11 cellular contexts compared by ENCODE assay signal in the genomic region with DNA sequence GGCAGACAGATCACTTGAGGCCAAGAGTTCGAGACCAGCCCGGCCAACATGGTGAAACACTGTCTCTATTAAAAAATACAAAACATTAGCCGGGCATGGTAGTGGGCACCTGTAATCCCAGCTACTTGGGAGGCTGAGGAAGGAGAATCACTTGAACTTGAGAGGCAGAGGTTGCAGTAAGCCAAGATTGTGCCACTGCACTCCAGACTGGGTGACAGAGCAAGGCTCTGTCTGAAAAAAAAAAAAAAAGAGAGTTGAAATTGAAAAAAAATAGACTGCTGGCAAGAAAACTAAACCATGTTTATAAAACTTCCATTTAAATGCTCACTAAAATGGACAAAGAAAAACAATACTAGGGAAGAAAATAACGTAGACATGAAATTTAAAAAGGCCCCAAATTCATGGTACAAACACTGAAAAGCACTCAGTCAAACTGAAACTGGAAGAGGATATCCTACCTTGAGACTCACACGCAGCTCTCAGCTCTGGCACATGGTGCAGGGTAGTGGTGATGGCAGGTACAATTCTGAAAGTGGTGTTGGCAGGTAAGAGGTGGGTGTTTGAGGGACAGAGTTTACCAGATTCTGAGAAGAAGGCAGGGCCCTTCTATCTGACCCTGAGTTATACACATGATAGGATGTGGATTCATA. TPM values are rescaled to one million over a fixed set of nuclear protein-coding genes. Genes with fewer than 3 reads are reported as not detected.
DNase-seq lines count a peak whose midpoint lies in the region; ATAC-seq and TF ChIP-seq lines count a peak whose summit lies in the region.
"Had no signal": no experiment of that assay in that cellular context is flagged by ENCODE, and none has a peak within 500 bp of the region (broad histone marks: within the 10 kb centered on the region; RNA-seq: fewer than 3 reads in every experiment).

No MANE protein-coding gene starts in this region.

- CTCF ChIA-PET in activated naive CD4-positive, alpha-beta T cell treated with anti-CD3 and anti-CD28 coated beads for 36 hours (lab: Charles Lee), result no interaction called here

- H3K9me3 ChIP-seq in psoas muscle, result no peaks in the 10 kb centered on the region

- H3K4me3 ChIP-seq in psoas muscle, result no peak overlapping the region

- no peak for TF ChIP-seq CTCF in psoas muscle (IDR thresholded peaks at IDR 0.05)

- H3K4me1 ChIP-seq in psoas muscle, result no peaks in the 10 kb centered on the region

- intact Hi-C loops in activated naive CD4-positive, alpha-beta T cell treated with anti-CD3 and anti-CD28 coated beads for 36 hours (cut with micrococcal nuclease), result loop anchor here (1.0 to 5.0 kb wide), 3 partner anchors 19 to 38 kb away; a partner anchor contains a TSS
- intact Hi-C loops in psoas muscle (cut with DNase I), result no loop called here

- H3K27me3 ChIP-seq in psoas muscle (ENCODE audit: insufficient read depth in 3 of 3, low read length in 2 of 3), result no peaks in the 10 kb centered on the region

- H3K27me3 Mint-ChIP-seq in activated naive CD4-positive, alpha-beta T cell treated with anti-CD3 and anti-CD28 coated beads for 36 hours (ENCODE audit: low read depth), result no peaks in the 10 kb centered on the region

- peaks cover 0 to 42% of the 10 kb centered on the region in 2 donors for H3K36me3 ChIP-seq in psoas muscle (ENCODE audit: insufficient read depth in 1 of 2, low read depth in 1 of 2)

- H3K9me3 Mint-ChIP-seq in activated naive CD4-positive, alpha-beta T cell treated with anti-CD3 and anti-CD28 coated beads for 36 hours, result no peaks in the 10 kb centered on the region

- peak; percentile 68 for DNase-seq in activated naive CD4-positive, alpha-beta T cell treated with anti-CD3 and anti-CD28 coated beads for 36 hours
- DNase-seq in stimulated activated CD4-positive, alpha-beta T cell treated with anti-CD3 and anti-CD28 coated beads, Interleukin-2, amount 100 ng/mL, for 48 hours, result peak; percentile 18 to 32
- DNase-seq in psoas muscle (no peak), NCI-H2196 (lab: John Stamatoyannopoulos, UW; ENCODE audit: unreplicated experiment) (no peak)
- DNase-seq: DMS79 treated with DMSO at 0.1 percent for 48 hours, NCI-H2171 treated with DMSO at 0.1 percent for 48 hours had no signal

- no peak overlapping the region for H3K4me3 Mint-ChIP-seq in activated naive CD4-positive, alpha-beta T cell treated with anti-CD3 and anti-CD28 coated beads for 36 hours

- ATAC-seq in GM18870 (IDR thresholded peaks at IDR 0.05; ENCODE audit: unreplicated experiment) (peak; percentile 50), HG03175 (IDR thresholded peaks at IDR 0.05; ENCODE audit: unreplicated experiment) (peak; percentile 60), GM21576 (IDR thresholded peaks at IDR 0.05; ENCODE audit: unreplicated experiment) (no peak), psoas muscle (no peak), GM18498 (IDR thresholded peaks at IDR 0.05; ENCODE audit: unreplicated experiment) (no peak)

- H3K36me3 Mint-ChIP-seq in activated naive CD4-positive, alpha-beta T cell treated with anti-CD3 and anti-CD28 coated beads for 36 hours (ENCODE audit: low read depth), result peaks cover 29% of the 10 kb centered on the region

- 74 to 83% (median 77%) methylated on average over 5 of the region's 5 CpGs for WGBS in psoas muscle, 3 donors

- peak overlapping the region; percentile 20 for H3K27ac Mint-ChIP-seq in activated naive CD4-positive, alpha-beta T cell treated with anti-CD3 and anti-CD28 coated beads for 36 hours

- peaks cover 16% of the 10 kb centered on the region for H3K4me1 Mint-ChIP-seq in activated naive CD4-positive, alpha-beta T cell treated with anti-CD3 and anti-CD28 coated beads for 36 hours (ENCODE audit: low read depth)

- H3K27ac ChIP-seq in psoas muscle, result no peak overlapping the region

RNA-seq across cellular contexts. Expression of a gene that starts 19.3 kb away (rescaled TPM):
- total RNA-seq in activated naive CD4-positive, alpha-beta T cell treated with anti-CD3 and anti-CD28 coated beads for 36 hours, result 10 to 100 TPM; 49.3 to 56.3 TPM
- 1 to 10 TPM; 5.5 to 9.5 (median 7.4) TPM for total RNA-seq in psoas muscle
- polyA plus RNA-seq in psoas muscle, result 1 to 10 TPM; 5.9 to 9.6 (median 8.8) TPM

RNA-seq across cellular contexts. Expression of a gene that starts 19.5 kb away (rescaled TPM):
- 100 to 1,000 TPM; 162 to 172 TPM for total RNA-seq in activated naive CD4-positive, alpha-beta T cell treated with anti-CD3 and anti-CD28 coated beads for 36 hours
- 10 to 100 TPM; 47.7 to 84.9 (median 75.0) TPM for total RNA-seq in psoas muscle
- polyA plus RNA-seq in psoas muscle, result 10 to 100 TPM; 64.0 to 78.4 (median 76.1) TPM

RNA-seq across cellular contexts. Expression of a gene that starts 21.6 kb away (rescaled TPM):
- total RNA-seq in activated naive CD4-positive, alpha-beta T cell treated with anti-CD3 and anti-CD28 coated beads for 36 hours, result 1 to 10 TPM; 2.2 TPM
- total RNA-seq in psoas muscle, result under 1 TPM in 3 of 4 donors, not detected in 1; 0.38 to 0.77 (median 0.57) TPM
- polyA plus RNA-seq in psoas muscle, result under 1 TPM; 0.18 to 0.52 (median 0.21) TPM

RNA-seq across cellular contexts. Expression of a gene that starts 35.2 kb away (rescaled TPM):
- 1 to 10 TPM; 3.1 to 3.8 TPM for total RNA-seq in activated naive CD4-positive, alpha-beta T cell treated with anti-CD3 and anti-CD28 coated beads for 36 hours
- total RNA-seq in psoas muscle, result 1 to 10 TPM in 2 of 4 donors, under 1 TPM in 2; 0.62 to 2.6 (median 1.0) TPM
- polyA plus RNA-seq in psoas muscle, result 1 to 10 TPM; 1.5 to 2.4 (median 1.6) TPM

RNA-seq across cellular contexts. Expression of a gene that starts 51.1 kb away (rescaled TPM):
- not detected for total RNA-seq in activated naive CD4-positive, alpha-beta T cell treated with anti-CD3 and anti-CD28 coated beads for 36 hours
- not detected for total RNA-seq in psoas muscle
- polyA plus RNA-seq in psoas muscle, result not detected
- total RNA-seq: lung microvascular endothelial cell had no signal

Comparison
In these comparisons a context has a peak if more than half of its experiments do, and no peak if none do; other contexts are left out.
1. ATAC-seq: peak in GM18870 (single experiment) and HG03175 (single experiment); none in GM21576 (single experiment), psoas muscle (0 of 4) and GM18498 (single experiment).
2. DNase-seq: peak in activated naive CD4-positive, alpha-beta T cell treated with anti-CD3 and anti-CD28 coated beads for 36 hours (single experiment) and stimulated activated CD4-positive, alpha-beta T cell treated with anti-CD3 and anti-CD28 coated beads, Interleukin-2, amount 100 ng/mL, for 48 hours (2 of 2); none in psoas muscle (0 of 2) and NCI-H2196 (single experiment).
3. RNA of a gene that starts 19.3 kb away (total RNA-seq): 49.3 to 56.3 TPM in activated naive CD4-positive, alpha-beta T cell treated with anti-CD3 and anti-CD28 coated beads for 36 hours; 5.5 to 9.5 TPM in psoas muscle; every median in the first group is over 4 times any median in the second.